ENCODE assay signal across 1 cellular context in the genomic region with DNA sequence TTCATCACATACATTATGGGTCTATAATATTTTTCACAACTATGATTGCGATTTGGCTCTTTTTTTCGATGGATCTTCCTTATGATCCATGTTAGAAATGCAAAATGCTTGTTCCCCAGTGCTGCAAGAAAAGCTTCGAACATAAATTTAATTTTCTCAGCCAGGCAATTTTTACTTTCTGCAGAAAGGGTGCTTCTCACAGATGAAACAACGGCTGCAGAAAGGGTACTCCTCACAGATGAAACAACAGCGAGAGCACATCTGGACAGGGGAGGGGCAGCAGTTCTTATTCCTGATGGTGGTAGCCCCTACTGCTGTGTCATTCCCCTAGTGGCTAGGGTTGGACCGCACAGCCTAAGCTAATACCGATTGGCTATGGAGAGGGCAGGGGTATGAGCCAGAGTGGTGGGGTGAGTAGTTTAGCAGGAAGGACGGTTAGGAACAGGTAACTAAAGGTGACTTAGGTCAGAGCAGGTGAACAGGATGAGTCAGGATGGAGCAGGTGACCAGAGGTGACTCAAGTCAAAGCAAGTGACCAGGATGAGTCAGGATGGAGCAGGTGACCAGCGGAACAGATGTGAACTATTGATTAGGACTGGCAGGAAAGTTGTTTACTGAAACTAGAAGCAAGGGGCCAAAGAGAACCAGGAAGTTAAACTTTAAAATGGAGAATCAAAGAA.
A peak's percentile ranks its signal among the peaks of the same experiment; 100 is the strongest.
TF ChIP-seq lines count a peak whose summit lies in the region.

No MANE protein-coding gene starts in this region.

TF ChIP-seq in K562, 482 proteins besides CTCF, POLR2A, EP300 and RAD21 (continued from another document):
- 0 out of 4 replicates have a peak, but pooled peaks of 1 of the 2 experiments have one; percentile 8 for TF ChIP-seq RCOR1 (IDR thresholded peaks at IDR 0.05; ENCODE audit: borderline replicate concordance in 1 of 2, low read depth in 2 of 2, low read length in 2 of 2)
- TF ChIP-seq, protein P1, sequence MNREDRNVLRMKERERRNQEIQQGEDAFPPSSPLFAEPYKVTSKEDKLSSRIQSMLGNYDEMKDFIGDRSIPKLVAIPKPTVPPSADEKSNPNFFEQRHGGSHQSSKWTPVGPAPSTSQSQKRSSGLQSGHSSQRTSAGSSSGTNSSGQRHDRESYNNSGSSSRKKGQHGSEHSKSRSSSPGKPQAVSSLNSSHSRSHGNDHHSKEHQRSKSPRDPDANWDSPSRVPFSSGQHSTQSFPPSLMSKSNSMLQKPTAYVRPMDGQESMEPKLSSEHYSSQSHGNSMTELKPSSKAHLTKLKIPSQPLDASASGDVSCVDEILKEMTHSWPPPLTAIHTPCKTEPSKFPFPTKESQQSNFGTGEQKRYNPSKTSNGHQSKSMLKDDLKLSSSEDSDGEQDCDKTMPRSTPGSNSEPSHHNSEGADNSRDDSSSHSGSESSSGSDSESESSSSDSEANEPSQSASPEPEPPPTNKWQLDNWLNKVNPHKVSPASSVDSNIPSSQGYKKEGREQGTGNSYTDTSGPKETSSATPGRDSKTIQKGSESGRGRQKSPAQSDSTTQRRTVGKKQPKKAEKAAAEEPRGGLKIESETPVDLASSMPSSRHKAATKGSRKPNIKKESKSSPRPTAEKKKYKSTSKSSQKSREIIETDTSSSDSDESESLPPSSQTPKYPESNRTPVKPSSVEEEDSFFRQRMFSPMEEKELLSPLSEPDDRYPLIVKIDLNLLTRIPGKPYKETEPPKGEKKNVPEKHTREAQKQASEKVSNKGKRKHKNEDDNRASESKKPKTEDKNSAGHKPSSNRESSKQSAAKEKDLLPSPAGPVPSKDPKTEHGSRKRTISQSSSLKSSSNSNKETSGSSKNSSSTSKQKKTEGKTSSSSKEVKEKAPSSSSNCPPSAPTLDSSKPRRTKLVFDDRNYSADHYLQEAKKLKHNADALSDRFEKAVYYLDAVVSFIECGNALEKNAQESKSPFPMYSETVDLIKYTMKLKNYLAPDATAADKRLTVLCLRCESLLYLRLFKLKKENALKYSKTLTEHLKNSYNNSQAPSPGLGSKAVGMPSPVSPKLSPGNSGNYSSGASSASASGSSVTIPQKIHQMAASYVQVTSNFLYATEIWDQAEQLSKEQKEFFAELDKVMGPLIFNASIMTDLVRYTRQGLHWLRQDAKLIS (CRISPR knock-in tag; IDR thresholded peaks at IDR 0.05): no peak
- TF ChIP-seq TAL1 (IDR thresholded peaks at IDR 0.05): peak; percentile 49
- TF ChIP-seq CBFA2T3 (IDR thresholded peaks at IDR 0.05): peak; percentile 58
- TF ChIP-seq, protein P2, sequence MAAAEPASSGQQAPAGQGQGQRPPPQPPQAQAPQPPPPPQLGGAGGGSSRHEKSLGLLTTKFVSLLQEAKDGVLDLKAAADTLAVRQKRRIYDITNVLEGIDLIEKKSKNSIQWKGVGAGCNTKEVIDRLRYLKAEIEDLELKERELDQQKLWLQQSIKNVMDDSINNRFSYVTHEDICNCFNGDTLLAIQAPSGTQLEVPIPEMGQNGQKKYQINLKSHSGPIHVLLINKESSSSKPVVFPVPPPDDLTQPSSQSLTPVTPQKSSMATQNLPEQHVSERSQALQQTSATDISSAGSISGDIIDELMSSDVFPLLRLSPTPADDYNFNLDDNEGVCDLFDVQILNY (CRISPR knock-in tag; IDR thresholded peaks at IDR 0.05): 0 out of 2 replicates have a peak, but pooled peaks have one; percentile 22
- no peak for TF ChIP-seq KHSRP (IDR thresholded peaks at IDR 0.05)
- peak; percentile 90 to 92 for TF ChIP-seq TRIM24 (IDR thresholded peaks at IDR 0.05)
- peak; percentile 25; the same call in 1 of the 2 replicates for TF ChIP-seq NFE2 (IDR thresholded peaks at IDR 0.05; ENCODE audit: low read depth)
- no peak for TF ChIP-seq ZNF384 (IDR thresholded peaks at IDR 0.05; ENCODE audit: low read depth, low read length)
- no peak for TF ChIP-seq RBM22 (IDR thresholded peaks at IDR 0.05; ENCODE audit: low read depth, low read length, poor library complexity, severe bottlenecking)
- TF ChIP-seq, protein P3, sequence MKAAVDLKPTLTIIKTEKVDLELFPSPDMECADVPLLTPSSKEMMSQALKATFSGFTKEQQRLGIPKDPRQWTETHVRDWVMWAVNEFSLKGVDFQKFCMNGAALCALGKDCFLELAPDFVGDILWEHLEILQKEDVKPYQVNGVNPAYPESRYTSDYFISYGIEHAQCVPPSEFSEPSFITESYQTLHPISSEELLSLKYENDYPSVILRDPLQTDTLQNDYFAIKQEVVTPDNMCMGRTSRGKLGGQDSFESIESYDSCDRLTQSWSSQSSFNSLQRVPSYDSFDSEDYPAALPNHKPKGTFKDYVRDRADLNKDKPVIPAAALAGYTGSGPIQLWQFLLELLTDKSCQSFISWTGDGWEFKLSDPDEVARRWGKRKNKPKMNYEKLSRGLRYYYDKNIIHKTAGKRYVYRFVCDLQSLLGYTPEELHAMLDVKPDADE (conservative IDR thresholded peaks at IDR 0.05; ENCODE audit: control insufficient read depth, low read depth, low read length): no peak
- TF ChIP-seq ETV6 (IDR thresholded peaks at IDR 0.05; ENCODE audit: borderline replicate concordance in 1 of 2, low read depth in 2 of 2, low read length in 1 of 2): no peak
- no peak for TF ChIP-seq ETV6 (CRISPR knock-in tag; IDR thresholded peaks at IDR 0.05; ENCODE audit: borderline replicate concordance)
- TF ChIP-seq NR2C2 (CRISPR knock-in tag; IDR thresholded peaks at IDR 0.05): no peak
- 0 out of 2 replicates have a peak, but pooled peaks have one; percentile 17 for TF ChIP-seq NR2C2 (tag; IDR thresholded peaks at IDR 0.05)
- no peak for TF ChIP-seq ZNF431 (CRISPR knock-in tag; IDR thresholded peaks at IDR 0.05)
- peak; percentile 60; the same call in 1 of the 2 replicates for TF ChIP-seq SMARCE1 (IDR thresholded peaks at IDR 0.05)
- no peak for TF ChIP-seq SREBF1 (IDR thresholded peaks at IDR 0.05; ENCODE audit: borderline replicate concordance, low read depth, low read length)
- no peak for TF ChIP-seq BRCA1 (IDR thresholded peaks at IDR 0.05)
- no peak for TF ChIP-seq BRCA1 (CRISPR knock-in tag; IDR thresholded peaks at IDR 0.05)
- TF ChIP-seq CBX3 (IDR thresholded peaks at IDR 0.05; ENCODE audit: borderline replicate concordance in 1 of 2, low read length in 2 of 2): peak in 1 of 2 experiments; percentile 96; a peak in 2 of 3 replicates
- TF ChIP-seq, protein P4, sequence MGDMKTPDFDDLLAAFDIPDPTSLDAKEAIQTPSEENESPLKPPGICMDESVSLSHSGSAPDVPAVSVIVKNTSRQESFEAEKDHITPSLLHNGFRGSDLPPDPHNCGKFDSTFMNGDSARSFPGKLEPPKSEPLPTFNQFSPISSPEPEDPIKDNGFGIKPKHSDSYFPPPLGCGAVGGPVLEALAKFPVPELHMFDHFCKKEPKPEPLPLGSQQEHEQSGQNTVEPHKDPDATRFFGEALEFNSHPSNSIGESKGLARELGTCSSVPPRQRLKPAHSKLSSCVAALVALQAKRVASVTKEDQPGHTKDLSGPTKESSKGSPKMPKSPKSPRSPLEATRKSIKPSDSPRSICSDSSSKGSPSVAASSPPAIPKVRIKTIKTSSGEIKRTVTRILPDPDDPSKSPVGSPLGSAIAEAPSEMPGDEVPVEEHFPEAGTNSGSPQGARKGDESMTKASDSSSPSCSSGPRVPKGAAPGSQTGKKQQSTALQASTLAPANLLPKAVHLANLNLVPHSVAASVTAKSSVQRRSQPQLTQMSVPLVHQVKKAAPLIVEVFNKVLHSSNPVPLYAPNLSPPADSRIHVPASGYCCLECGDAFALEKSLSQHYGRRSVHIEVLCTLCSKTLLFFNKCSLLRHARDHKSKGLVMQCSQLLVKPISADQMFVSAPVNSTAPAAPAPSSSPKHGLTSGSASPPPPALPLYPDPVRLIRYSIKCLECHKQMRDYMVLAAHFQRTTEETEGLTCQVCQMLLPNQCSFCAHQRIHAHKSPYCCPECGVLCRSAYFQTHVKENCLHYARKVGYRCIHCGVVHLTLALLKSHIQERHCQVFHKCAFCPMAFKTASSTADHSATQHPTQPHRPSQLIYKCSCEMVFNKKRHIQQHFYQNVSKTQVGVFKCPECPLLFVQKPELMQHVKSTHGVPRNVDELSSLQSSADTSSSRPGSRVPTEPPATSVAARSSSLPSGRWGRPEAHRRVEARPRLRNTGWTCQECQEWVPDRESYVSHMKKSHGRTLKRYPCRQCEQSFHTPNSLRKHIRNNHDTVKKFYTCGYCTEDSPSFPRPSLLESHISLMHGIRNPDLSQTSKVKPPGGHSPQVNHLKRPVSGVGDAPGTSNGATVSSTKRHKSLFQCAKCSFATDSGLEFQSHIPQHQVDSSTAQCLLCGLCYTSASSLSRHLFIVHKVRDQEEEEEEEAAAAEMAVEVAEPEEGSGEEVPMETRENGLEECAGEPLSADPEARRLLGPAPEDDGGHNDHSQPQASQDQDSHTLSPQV (IDR thresholded peaks at IDR 0.05): no peak
- TF ChIP-seq, protein P5, sequence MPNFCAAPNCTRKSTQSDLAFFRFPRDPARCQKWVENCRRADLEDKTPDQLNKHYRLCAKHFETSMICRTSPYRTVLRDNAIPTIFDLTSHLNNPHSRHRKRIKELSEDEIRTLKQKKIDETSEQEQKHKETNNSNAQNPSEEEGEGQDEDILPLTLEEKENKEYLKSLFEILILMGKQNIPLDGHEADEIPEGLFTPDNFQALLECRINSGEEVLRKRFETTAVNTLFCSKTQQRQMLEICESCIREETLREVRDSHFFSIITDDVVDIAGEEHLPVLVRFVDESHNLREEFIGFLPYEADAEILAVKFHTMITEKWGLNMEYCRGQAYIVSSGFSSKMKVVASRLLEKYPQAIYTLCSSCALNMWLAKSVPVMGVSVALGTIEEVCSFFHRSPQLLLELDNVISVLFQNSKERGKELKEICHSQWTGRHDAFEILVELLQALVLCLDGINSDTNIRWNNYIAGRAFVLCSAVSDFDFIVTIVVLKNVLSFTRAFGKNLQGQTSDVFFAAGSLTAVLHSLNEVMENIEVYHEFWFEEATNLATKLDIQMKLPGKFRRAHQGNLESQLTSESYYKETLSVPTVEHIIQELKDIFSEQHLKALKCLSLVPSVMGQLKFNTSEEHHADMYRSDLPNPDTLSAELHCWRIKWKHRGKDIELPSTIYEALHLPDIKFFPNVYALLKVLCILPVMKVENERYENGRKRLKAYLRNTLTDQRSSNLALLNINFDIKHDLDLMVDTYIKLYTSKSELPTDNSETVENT (CRISPR knock-in tag; IDR thresholded peaks at IDR 0.05): no peak
- no peak for TF ChIP-seq STAT5B (CRISPR knock-in tag; IDR thresholded peaks at IDR 0.05)
- TF ChIP-seq, protein P6, sequence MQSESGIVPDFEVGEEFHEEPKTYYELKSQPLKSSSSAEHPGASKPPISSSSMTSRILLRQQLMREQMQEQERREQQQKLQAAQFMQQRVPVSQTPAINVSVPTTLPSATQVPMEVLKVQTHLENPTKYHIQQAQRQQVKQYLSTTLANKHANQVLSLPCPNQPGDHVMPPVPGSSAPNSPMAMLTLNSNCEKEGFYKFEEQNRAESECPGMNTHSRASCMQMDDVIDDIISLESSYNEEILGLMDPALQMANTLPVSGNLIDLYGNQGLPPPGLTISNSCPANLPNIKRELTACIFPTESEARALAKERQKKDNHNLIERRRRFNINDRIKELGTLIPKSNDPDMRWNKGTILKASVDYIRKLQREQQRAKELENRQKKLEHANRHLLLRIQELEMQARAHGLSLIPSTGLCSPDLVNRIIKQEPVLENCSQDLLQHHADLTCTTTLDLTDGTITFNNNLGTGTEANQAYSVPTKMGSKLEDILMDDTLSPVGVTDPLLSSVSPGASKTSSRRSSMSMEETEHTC (IDR thresholded peaks at IDR 0.05): peak; percentile 62; the same call in 1 of the 2 replicates
- peak; percentile 57 for TF ChIP-seq TCF3 (CRISPR knock-in tag; IDR thresholded peaks at IDR 0.05)
- TF ChIP-seq, protein P7, sequence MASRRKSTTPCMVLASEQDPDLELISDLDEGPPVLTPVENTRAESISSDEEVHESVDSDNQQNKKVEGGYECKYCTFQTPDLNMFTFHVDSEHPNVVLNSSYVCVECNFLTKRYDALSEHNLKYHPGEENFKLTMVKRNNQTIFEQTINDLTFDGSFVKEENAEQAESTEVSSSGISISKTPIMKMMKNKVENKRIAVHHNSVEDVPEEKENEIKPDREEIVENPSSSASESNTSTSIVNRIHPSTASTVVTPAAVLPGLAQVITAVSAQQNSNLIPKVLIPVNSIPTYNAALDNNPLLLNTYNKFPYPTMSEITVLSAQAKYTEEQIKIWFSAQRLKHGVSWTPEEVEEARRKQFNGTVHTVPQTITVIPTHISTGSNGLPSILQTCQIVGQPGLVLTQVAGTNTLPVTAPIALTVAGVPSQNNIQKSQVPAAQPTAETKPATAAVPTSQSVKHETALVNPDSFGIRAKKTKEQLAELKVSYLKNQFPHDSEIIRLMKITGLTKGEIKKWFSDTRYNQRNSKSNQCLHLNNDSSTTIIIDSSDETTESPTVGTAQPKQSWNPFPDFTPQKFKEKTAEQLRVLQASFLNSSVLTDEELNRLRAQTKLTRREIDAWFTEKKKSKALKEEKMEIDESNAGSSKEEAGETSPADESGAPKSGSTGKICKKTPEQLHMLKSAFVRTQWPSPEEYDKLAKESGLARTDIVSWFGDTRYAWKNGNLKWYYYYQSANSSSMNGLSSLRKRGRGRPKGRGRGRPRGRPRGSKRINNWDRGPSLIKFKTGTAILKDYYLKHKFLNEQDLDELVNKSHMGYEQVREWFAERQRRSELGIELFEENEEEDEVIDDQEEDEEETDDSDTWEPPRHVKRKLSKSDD (conservative IDR thresholded peaks at IDR 0.05; ENCODE audit: low read length): no peak
- no peak for TF ChIP-seq POU5F1 (IDR thresholded peaks at IDR 0.05; ENCODE audit: borderline replicate concordance, low read depth, low read length, partially characterized antibody)
- peak; percentile 97 for TF ChIP-seq ZEB2 (IDR thresholded peaks at IDR 0.05)
- TF ChIP-seq BACH1 (tag; IDR thresholded peaks at IDR 0.05): no peak
- no peak for TF ChIP-seq MECOM (CRISPR knock-in tag; IDR thresholded peaks at IDR 0.05)
- TF ChIP-seq XRCC3 (IDR thresholded peaks at IDR 0.05): peak; percentile 57; the same call in 1 of the 2 replicates
- TF ChIP-seq FOXA3 (CRISPR knock-in tag; conservative IDR thresholded peaks at IDR 0.05 in 1 of 2, IDR thresholded peaks at IDR 0.05 in 1 of 2): no peak
- TF ChIP-seq NCOA4 (IDR thresholded peaks at IDR 0.05; ENCODE audit: partially characterized antibody): no peak
- no peak for TF ChIP-seq DMBX1 (CRISPR knock-in tag; IDR thresholded peaks at IDR 0.05; ENCODE audit: borderline replicate concordance)
- 0 out of 2 replicates have a peak, but pooled peaks have one; percentile 37 for TF ChIP-seq GTF2A2 (tag; IDR thresholded peaks at IDR 0.05)
- no peak for TF ChIP-seq KLF6 (CRISPR knock-in tag; IDR thresholded peaks at IDR 0.05; ENCODE audit: borderline replicate concordance)
- TF ChIP-seq TRIM28 (IDR thresholded peaks at IDR 0.05): peak; percentile 95
- TF ChIP-seq FOSL1 (tag; conservative IDR thresholded peaks at IDR 0.05): peak; percentile 97
- no peak for TF ChIP-seq HNRNPLL (IDR thresholded peaks at IDR 0.05; ENCODE audit: low read depth, low read length, poor library complexity, severe bottlenecking)
- no peak for TF ChIP-seq ZNF224 (CRISPR knock-in tag; IDR thresholded peaks at IDR 0.05)
- no peak for TF ChIP-seq RBM15 (IDR thresholded peaks at IDR 0.05; ENCODE audit: insufficient read depth, low read length)
- TF ChIP-seq, protein P8, sequence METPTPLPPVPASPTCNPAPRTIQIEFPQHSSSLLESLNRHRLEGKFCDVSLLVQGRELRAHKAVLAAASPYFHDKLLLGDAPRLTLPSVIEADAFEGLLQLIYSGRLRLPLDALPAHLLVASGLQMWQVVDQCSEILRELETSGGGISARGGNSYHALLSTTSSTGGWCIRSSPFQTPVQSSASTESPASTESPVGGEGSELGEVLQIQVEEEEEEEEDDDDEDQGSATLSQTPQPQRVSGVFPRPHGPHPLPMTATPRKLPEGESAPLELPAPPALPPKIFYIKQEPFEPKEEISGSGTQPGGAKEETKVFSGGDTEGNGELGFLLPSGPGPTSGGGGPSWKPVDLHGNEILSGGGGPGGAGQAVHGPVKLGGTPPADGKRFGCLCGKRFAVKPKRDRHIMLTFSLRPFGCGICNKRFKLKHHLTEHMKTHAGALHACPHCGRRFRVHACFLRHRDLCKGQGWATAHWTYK (CRISPR knock-in tag; IDR thresholded peaks at IDR 0.05): no peak
- no peak for TF ChIP-seq PYGO2 (tag; IDR thresholded peaks at IDR 0.05)
- peak; percentile 75 for TF ChIP-seq ARID1B (IDR thresholded peaks at IDR 0.05)
- peak; percentile 33; the same call in 1 of the 2 replicates for TF ChIP-seq RAD51 (IDR thresholded peaks at IDR 0.05; ENCODE audit: borderline replicate concordance, low read depth)
